14 cellular contexts compared by ENCODE assay signal in genomic region chr1:91609571-91609970, GRCh38.
DNase-seq lines count a peak whose midpoint lies in the region; ATAC-seq, FAIRE-seq and TF ChIP-seq lines count a peak whose summit lies in the region.
"Had no signal": no experiment of that assay in that cellular context is flagged by ENCODE, and none has a peak within 500 bp of the region (broad histone marks: within the 10 kb centered on the region; RNA-seq: fewer than 3 reads in every experiment).

No MANE protein-coding gene starts in this region.

- H3K4me2 ChIP-seq in astrocyte (ENCODE audit: low read length): peak overlapping the region; percentile 50
- peak overlapping the region; percentile 55 for H3K4me2 ChIP-seq in keratinocyte (ENCODE audit: control insufficient read depth, extremely low read depth, insufficient read depth, low read depth, low read length)

- H3K27me3 Mint-ChIP-seq in astrocyte (ENCODE audit: low read depth, unreplicated experiment): no peaks in the 10 kb centered on the region
- H3K27me3 Mint-ChIP-seq in activated T-cell treated with anti-CD3 and anti-CD28 coated beads, Interleukin-2, amount 50 U/mL, for 4 hours (ENCODE audit: low read depth): no peaks in the 10 kb centered on the region

- no peak overlapping the region for H3K4me3 ChIP-seq in ACC112 (ENCODE audit: low read depth, low read length)
- H3K4me3 ChIP-seq in astrocyte (ENCODE audit: insufficient read depth, low read depth, low read length): no peak overlapping the region
- H3K4me3 ChIP-seq in keratinocyte (ENCODE audit: control insufficient read depth in 2 of 3, extremely low read depth in 1 of 3, insufficient read depth in 2 of 3, low read depth in 1 of 3, low read length in 3 of 3): peak overlapping the region in 2 of 3 experiments; percentile 9 to 23
- H3K4me3 ChIP-seq: cardiac muscle cell had no signal

- H3K27ac Mint-ChIP-seq in astrocyte (ENCODE audit: unreplicated experiment): peak overlapping the region; percentile 80
- H3K27ac Mint-ChIP-seq: mesothelial cell of epicardium had no signal

- H3K9me3 Mint-ChIP-seq in astrocyte (ENCODE audit: unreplicated experiment): peaks cover 7% of the 10 kb centered on the region
- H3K9me3 Mint-ChIP-seq in activated T-cell treated with anti-CD3 and anti-CD28 coated beads, Interleukin-2, amount 50 U/mL, for 4 hours: no peaks in the 10 kb centered on the region

- H3K79me2 ChIP-seq in ACC112 (ENCODE audit: control insufficient read depth, insufficient read depth, low read length, unreplicated experiment) (no peaks in the 10 kb centered on the region), astrocyte (ENCODE audit: insufficient read depth, low read length) (no peaks in the 10 kb centered on the region), keratinocyte (ENCODE audit: control insufficient read depth, insufficient read depth, low read length) (no peaks in the 10 kb centered on the region)
- H3K79me2 ChIP-seq: parathyroid adenoma had no signal

- H3K4me1 ChIP-seq in ACC112 (ENCODE audit: control insufficient read depth, insufficient read depth, low read length, unreplicated experiment) (peaks cover 15% of the 10 kb centered on the region), astrocyte (ENCODE audit: insufficient read depth, low read length) (peaks cover 5% of the 10 kb centered on the region), keratinocyte (ENCODE audit: control insufficient read depth, extremely low read depth, insufficient read depth, low read length) (peaks cover 34% of the 10 kb centered on the region)
- H3K4me1 ChIP-seq: parathyroid adenoma had no signal

- H2AFZ ChIP-seq in ACC112 (ENCODE audit: low read length, unreplicated experiment) (no peak overlapping the region), astrocyte (ENCODE audit: low read depth, low read length) (no peak overlapping the region), keratinocyte (ENCODE audit: control insufficient read depth, low read length) (no peak overlapping the region)
- H2AFZ ChIP-seq: parathyroid adenoma had no signal

- peaks cover 19% of the 10 kb centered on the region for H3K4me1 Mint-ChIP-seq in astrocyte (ENCODE audit: low read depth, unreplicated experiment)
- peaks cover 3% of the 10 kb centered on the region for H3K4me1 Mint-ChIP-seq in activated T-cell treated with anti-CD3 and anti-CD28 coated beads, Interleukin-2, amount 50 U/mL, for 4 hours (ENCODE audit: low read depth)

- H3K36me3 ChIP-seq in ACC112 (ENCODE audit: insufficient read depth, low read length) (no peaks in the 10 kb centered on the region), astrocyte (ENCODE audit: insufficient read depth, low read length) (no peaks in the 10 kb centered on the region), keratinocyte (ENCODE audit: control insufficient read depth in 2 of 2, extremely low read depth in 1 of 2, insufficient read depth in 2 of 2, low read length in 2 of 2) (no peaks in the 10 kb centered on the region)
- H3K36me3 ChIP-seq: cardiac muscle cell had no signal

- no peaks in the 10 kb centered on the region for H3K9me3 ChIP-seq in astrocyte (ENCODE audit: insufficient read depth, low read depth, low read length)
- no peaks in the 10 kb centered on the region for H3K9me3 ChIP-seq in keratinocyte (ENCODE audit: control insufficient read depth, low read depth, low read length)

- TF ChIP-seq CTCF in astrocyte (IDR thresholded peaks at IDR 0.05; ENCODE audit: insufficient read depth, low read depth, low read length) (no peak), keratinocyte (optimal IDR thresholded peaks at IDR 0.05 in 1 of 3, IDR thresholded peaks at IDR 0.05 in 1 of 3, conservative IDR thresholded peaks at IDR 0.05 in 1 of 3; ENCODE audit: extremely low read depth in 1 of 3, insufficient read depth in 2 of 3, low read length in 3 of 3) (no peak)

- H3K27ac ChIP-seq in ACC112 (ENCODE audit: low read depth, low read length) (peak overlapping the region; percentile 73), astrocyte (ENCODE audit: low read depth, low read length) (peak overlapping the region; percentile 34), keratinocyte (ENCODE audit: control insufficient read depth, insufficient read depth, low read length) (peak overlapping the region; percentile 65)
- H3K27ac ChIP-seq: cardiac muscle cell, parathyroid adenoma had no signal

- no peaks in the 10 kb centered on the region for H3K9me1 ChIP-seq in keratinocyte (ENCODE audit: control insufficient read depth, extremely low read depth, insufficient read depth, low read length)

- H3K9ac ChIP-seq in astrocyte (ENCODE audit: low read length) (no peak overlapping the region), keratinocyte (ENCODE audit: control insufficient read depth, extremely low read depth, insufficient read depth, low read length) (no peak overlapping the region)
- H3K9ac ChIP-seq: parathyroid adenoma had no signal

- dilution Hi-C loops in keratinocyte (cut with MboI; ENCODE audit: extremely low pct_ligation_motif_present, low sequenced_read_pairs): no loop called here

- no peaks in the 10 kb centered on the region for H3K27me3 ChIP-seq in ACC112 (ENCODE audit: insufficient read depth, low read length)
- H3K27me3 ChIP-seq in astrocyte (ENCODE audit: insufficient read depth, low read length): no peaks in the 10 kb centered on the region
- no peaks in the 10 kb centered on the region for H3K27me3 ChIP-seq in keratinocyte (ENCODE audit: control insufficient read depth, extremely low read depth, insufficient read depth, low read length)
- H3K27me3 ChIP-seq: cardiac muscle cell had no signal

- H4K20me1 ChIP-seq in astrocyte (ENCODE audit: insufficient read depth, low read length) (no peaks in the 10 kb centered on the region), keratinocyte (ENCODE audit: control insufficient read depth, extremely low read depth, insufficient read depth, low read length) (no peaks in the 10 kb centered on the region)

- no peak overlapping the region for H3K4me3 Mint-ChIP-seq in astrocyte (ENCODE audit: unreplicated experiment)
- no peak overlapping the region for H3K4me3 Mint-ChIP-seq in activated T-cell treated with anti-CD3 and anti-CD28 coated beads, Interleukin-2, amount 50 U/mL, for 4 hours
- H3K4me3 Mint-ChIP-seq: mesothelial cell of epicardium had no signal

- H3K36me3 Mint-ChIP-seq in astrocyte (ENCODE audit: low read depth, unreplicated experiment): no peaks in the 10 kb centered on the region
- no peaks in the 10 kb centered on the region for H3K36me3 Mint-ChIP-seq in activated T-cell treated with anti-CD3 and anti-CD28 coated beads, Interleukin-2, amount 50 U/mL, for 4 hours (ENCODE audit: insufficient read depth)
- H3K36me3 Mint-ChIP-seq: mesothelial cell of epicardium had no signal

- FAIRE-seq in astrocyte (lab: Jason Lieb, UNC) (peak; percentile 26), keratinocyte (lab: Jason Lieb, UNC) (peak; percentile 94)

- DNase-seq in HK-2 (ENCODE audit: unreplicated experiment): peak; percentile 31
- peak; percentile 69 for DNase-seq in astrocyte (ENCODE audit: low read depth)
- peak; percentile 74 for DNase-seq in keratinocyte (ENCODE audit: low read depth, low spot score)
- no peak for DNase-seq in NCI-H1105 (lab: John Stamatoyannopoulos, UW)
- no peak for DNase-seq in activated T-cell treated with anti-CD3 and anti-CD28 coated beads, Interleukin-2, amount 50 U/mL, for 4 hours
- DNase-seq in ecto neural progenitor cell (ENCODE audit: low spot score): no peak
- DNase-seq: activated CD4-positive, alpha-beta T cell treated with anti-CD3 and anti-CD28 coated beads for 48 hours; Kasumi-1; T-helper 1 cell had no signal

- ATAC-seq in HG02763 (IDR thresholded peaks at IDR 0.05; ENCODE audit: unreplicated experiment): no peak
- no peak for ATAC-seq in activated T-cell treated with anti-CD3 and anti-CD28 coated beads, Interleukin-2, amount 50 U/mL, for 4 hours

Comparison
In these comparisons a context has a peak if more than half of its experiments do, and no peak if none do; other contexts are left out.
1. H3K4me3 ChIP-seq: peak in keratinocyte (2 of 3); none in ACC112 (single experiment) and astrocyte (single experiment).
2. DNase-seq: peak in HK-2 (single experiment), astrocyte (single experiment) and keratinocyte (single experiment); none in NCI-H1105 (single experiment), activated T-cell treated with anti-CD3 and anti-CD28 coated beads, Interleukin-2, amount 50 U/mL, for 4 hours (single experiment) and ecto neural progenitor cell (single experiment).
3. Peak in every context shown above with its lines, with median percentiles within 50 percentile points of each other: H3K27ac ChIP-seq.